In genomic region chr14:94395900-94396574, GRCh38 we compare ENCODE assay signal across 1 cellular context.
A peak's percentile ranks its signal among the peaks of the same experiment; 100 is the strongest.
TF ChIP-seq lines count a peak whose summit lies in the region.

No MANE protein-coding gene starts in this region.

TF ChIP-seq in HepG2, 621 proteins besides CTCF, POLR2A, EP300 and RAD21 (continued from another document and continues in another):
- no peak for TF ChIP-seq THAP9 (CRISPR knock-in tag; IDR thresholded peaks at IDR 0.05; ENCODE audit: borderline replicate concordance)
- TF ChIP-seq ZNF331 (CRISPR knock-in tag; IDR thresholded peaks at IDR 0.05) = peak; percentile 58
- TF ChIP-seq ZNF138 (CRISPR knock-in tag; IDR thresholded peaks at IDR 0.05; ENCODE audit: low read depth) = no peak
- peak; percentile 47; the same call in 1 of the 2 replicates for TF ChIP-seq KMT2B (CRISPR knock-in tag; IDR thresholded peaks at IDR 0.05)
- no peak for TF ChIP-seq ZNF776 (CRISPR knock-in tag; IDR thresholded peaks at IDR 0.05)
- no peak for TF ChIP-seq ZNF780A (CRISPR knock-in tag; IDR thresholded peaks at IDR 0.05)
- TF ChIP-seq HNF4A (CRISPR knock-in tag; IDR thresholded peaks at IDR 0.05) = peak; percentile 88
- peak; percentile 66 for TF ChIP-seq CBX1 (IDR thresholded peaks at IDR 0.05; ENCODE audit: low read depth)
- TF ChIP-seq WIZ (CRISPR knock-in tag; IDR thresholded peaks at IDR 0.05) = no peak
- peak; percentile 84 for TF ChIP-seq ETV5 (CRISPR knock-in tag; IDR thresholded peaks at IDR 0.05; ENCODE audit: borderline replicate concordance)
- 0 out of 2 replicates have a peak, but pooled peaks have one; percentile 80 for TF ChIP-seq ZNF280D (CRISPR knock-in tag; IDR thresholded peaks at IDR 0.05)
- TF ChIP-seq SP140L (CRISPR knock-in tag; IDR thresholded peaks at IDR 0.05; ENCODE audit: borderline replicate concordance) = no peak
- no peak for TF ChIP-seq ZBTB49 (CRISPR knock-in tag; IDR thresholded peaks at IDR 0.05; ENCODE audit: borderline replicate concordance)
- peak; percentile 54; the same call in 1 of the 3 replicates for TF ChIP-seq MXI1 (IDR thresholded peaks at IDR 0.05; ENCODE audit: borderline replicate concordance, low read depth, low read length)
- peak; percentile 98 for TF ChIP-seq SALL1 (CRISPR knock-in tag; IDR thresholded peaks at IDR 0.05)
- TF ChIP-seq ISX (CRISPR knock-in tag; conservative IDR thresholded peaks at IDR 0.05) = no peak
- TF ChIP-seq MTERF4 (CRISPR knock-in tag; IDR thresholded peaks at IDR 0.05) = no peak
- no peak for TF ChIP-seq TBL1XR1 (IDR thresholded peaks at IDR 0.05; ENCODE audit: borderline replicate concordance, low read length, partially characterized antibody)
- peak; percentile 91 for TF ChIP-seq RXRB (CRISPR knock-in tag; IDR thresholded peaks at IDR 0.05; ENCODE audit: borderline replicate concordance)
- TF ChIP-seq ATF7 (IDR thresholded peaks at IDR 0.05) = no peak
- 0 out of 2 replicates have a peak, but pooled peaks have one; percentile 58 for TF ChIP-seq ATF7 (CRISPR knock-in tag; IDR thresholded peaks at IDR 0.05)
- TF ChIP-seq ZKSCAN1 (IDR thresholded peaks at IDR 0.05; ENCODE audit: low read length) = no peak
- peak; percentile 96 for TF ChIP-seq HDAC2 (CRISPR knock-in tag; IDR thresholded peaks at IDR 0.05)
- no peak for TF ChIP-seq DR1 (CRISPR knock-in tag; IDR thresholded peaks at IDR 0.05)
- peak; percentile 39 for TF ChIP-seq SMC3 (IDR thresholded peaks at IDR 0.05; ENCODE audit: low read length)
- no peak for TF ChIP-seq REL (CRISPR knock-in tag; conservative IDR thresholded peaks at IDR 0.05)
- TF ChIP-seq STAT6 (CRISPR knock-in tag; IDR thresholded peaks at IDR 0.05; ENCODE audit: borderline replicate concordance) = peak; percentile 47; the same call in 1 of the 2 replicates
- peak; percentile 97 for TF ChIP-seq ONECUT2 (CRISPR knock-in tag; IDR thresholded peaks at IDR 0.05)
- no peak for TF ChIP-seq ZNF329 (CRISPR knock-in tag; IDR thresholded peaks at IDR 0.05; ENCODE audit: low read depth)
- no peak for TF ChIP-seq ZNF430 (CRISPR knock-in tag; IDR thresholded peaks at IDR 0.05)
- TF ChIP-seq NR1H2 (CRISPR knock-in tag; IDR thresholded peaks at IDR 0.05; ENCODE audit: borderline replicate concordance, low read depth) = no peak
- TF ChIP-seq ZFAT (CRISPR knock-in tag; conservative IDR thresholded peaks at IDR 0.05) = no peak
- 0 out of 2 replicates have a peak, but pooled peaks have one; percentile 29 for TF ChIP-seq ZMAT3 (CRISPR knock-in tag; conservative IDR thresholded peaks at IDR 0.05)
- peak; percentile 84; the same call in 1 of the 2 replicates for TF ChIP-seq ZNF580 (CRISPR knock-in tag; IDR thresholded peaks at IDR 0.05; ENCODE audit: borderline replicate concordance, low read depth)
- TF ChIP-seq SMAD9 (CRISPR knock-in tag; IDR thresholded peaks at IDR 0.05) = no peak
- TF ChIP-seq ARHGAP35 (CRISPR knock-in tag; IDR thresholded peaks at IDR 0.05; ENCODE audit: borderline replicate concordance) = no peak
- TF ChIP-seq SMARCE1 (IDR thresholded peaks at IDR 0.05; ENCODE audit: borderline replicate concordance) = no peak
- no peak for TF ChIP-seq FLYWCH1 (CRISPR knock-in tag; IDR thresholded peaks at IDR 0.05)
- TF ChIP-seq ZNF777 (CRISPR knock-in tag; IDR thresholded peaks at IDR 0.05) = no peak
- no peak for TF ChIP-seq ZNF713 (CRISPR knock-in tag; IDR thresholded peaks at IDR 0.05)
- no peak for TF ChIP-seq ADNP (CRISPR knock-in tag; IDR thresholded peaks at IDR 0.05)
- no peak for TF ChIP-seq DMTF1 (CRISPR knock-in tag; IDR thresholded peaks at IDR 0.05)
- TF ChIP-seq SNRNP70 (IDR thresholded peaks at IDR 0.05; ENCODE audit: low read depth, low read length) = no peak
- TF ChIP-seq ZNF768 (CRISPR knock-in tag; IDR thresholded peaks at IDR 0.05) = no peak
- TF ChIP-seq ZNF784 (CRISPR knock-in tag; IDR thresholded peaks at IDR 0.05; ENCODE audit: borderline replicate concordance) = peak; percentile 76; the same call in 1 of the 2 replicates
- no peak for TF ChIP-seq RBM39 (IDR thresholded peaks at IDR 0.05; ENCODE audit: low read depth, low read length, poor library complexity, severe bottlenecking)
- TF ChIP-seq MTF1 (CRISPR knock-in tag; IDR thresholded peaks at IDR 0.05) = no peak
- TF ChIP-seq PREB (CRISPR knock-in tag; IDR thresholded peaks at IDR 0.05) = no peak
- TF ChIP-seq KLF9 (CRISPR knock-in tag; IDR thresholded peaks at IDR 0.05; ENCODE audit: low read depth) = no peak
- peak; percentile 28; the same call in 1 of the 2 replicates for TF ChIP-seq ZNF225 (CRISPR knock-in tag; IDR thresholded peaks at IDR 0.05)
- TF ChIP-seq ZNF740 (CRISPR knock-in tag; IDR thresholded peaks at IDR 0.05) = no peak
- no peak for TF ChIP-seq CC2D1A (CRISPR knock-in tag; IDR thresholded peaks at IDR 0.05)
- TF ChIP-seq SMYD3 (CRISPR knock-in tag; IDR thresholded peaks at IDR 0.05) = no peak
- peak; percentile 64; the same call in 1 of the 2 replicates for TF ChIP-seq YEATS2 (CRISPR knock-in tag; IDR thresholded peaks at IDR 0.05; ENCODE audit: borderline replicate concordance)
